In the genomic region with DNA sequence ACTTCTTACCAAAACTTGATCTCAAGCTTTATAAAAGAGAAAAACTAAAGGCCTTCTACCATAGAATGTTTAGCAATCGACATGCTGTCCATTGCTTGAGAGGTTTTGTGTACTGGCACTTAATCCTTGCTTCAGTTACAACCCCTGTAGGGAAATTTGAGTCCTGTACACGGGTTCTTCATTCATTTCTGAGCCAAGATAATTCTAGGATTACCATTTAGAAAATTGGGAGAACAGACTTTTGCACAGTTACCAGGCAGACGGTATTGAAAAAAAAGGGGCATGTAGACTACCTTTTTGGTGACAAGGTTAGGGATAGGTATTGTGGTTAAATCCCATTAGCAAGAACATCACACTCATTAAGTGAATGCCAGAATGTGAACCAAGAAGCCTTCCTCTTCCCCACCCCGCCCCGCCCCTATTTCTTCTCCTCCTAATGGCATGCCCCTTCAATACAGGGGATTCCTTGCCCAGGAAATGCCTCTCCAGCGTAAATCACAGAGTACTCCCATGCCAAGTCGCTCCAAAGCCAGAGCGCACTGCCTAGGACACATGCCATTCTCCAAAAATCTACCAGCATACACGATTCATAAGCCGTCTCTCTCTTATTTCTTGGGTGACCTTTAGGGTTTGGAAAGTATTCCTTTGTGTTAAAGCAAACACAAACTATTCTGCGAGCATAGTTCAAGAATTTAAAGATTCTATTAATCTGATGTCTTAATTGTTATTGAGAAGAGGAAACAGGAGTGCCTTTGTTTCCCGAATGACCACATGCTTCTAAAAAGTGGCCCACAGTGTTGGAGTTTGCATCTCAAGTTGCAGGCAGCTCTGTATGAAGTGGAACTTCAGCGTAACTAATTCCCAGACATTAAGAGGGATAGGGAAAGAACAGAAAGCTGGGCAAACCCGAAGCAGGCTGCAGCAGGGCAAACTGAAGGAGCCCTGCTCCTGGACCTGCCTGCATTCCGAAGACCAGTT, we compare ENCODE assay signal across 1 cellular context.
TF ChIP-seq lines count a peak whose summit lies in the region.

No MANE protein-coding gene starts in this region.

TF ChIP-seq in GM23338, 12 proteins besides CTCF, POLR2A, EP300 and RAD21 (continued from another document):
- TF ChIP-seq ZNF462 (CRISPR knock-in tag; IDR thresholded peaks at IDR 0.05), result no peak
- TF ChIP-seq ZNF114 (CRISPR knock-in tag; IDR thresholded peaks at IDR 0.05), result no peak
- TF ChIP-seq CREB1 (CRISPR knock-in tag; IDR thresholded peaks at IDR 0.05; ENCODE audit: low read depth), result no peak
- no peak for TF ChIP-seq STAT1 (IDR thresholded peaks at IDR 0.05; ENCODE audit: unreplicated experiment)
- no peak for TF ChIP-seq EZH2phosphoT487 (IDR thresholded peaks at IDR 0.05; ENCODE audit: unreplicated experiment)
- TF ChIP-seq JUNB (IDR thresholded peaks at IDR 0.05; ENCODE audit: unreplicated experiment), result no peak
- TF ChIP-seq, protein P1, sequence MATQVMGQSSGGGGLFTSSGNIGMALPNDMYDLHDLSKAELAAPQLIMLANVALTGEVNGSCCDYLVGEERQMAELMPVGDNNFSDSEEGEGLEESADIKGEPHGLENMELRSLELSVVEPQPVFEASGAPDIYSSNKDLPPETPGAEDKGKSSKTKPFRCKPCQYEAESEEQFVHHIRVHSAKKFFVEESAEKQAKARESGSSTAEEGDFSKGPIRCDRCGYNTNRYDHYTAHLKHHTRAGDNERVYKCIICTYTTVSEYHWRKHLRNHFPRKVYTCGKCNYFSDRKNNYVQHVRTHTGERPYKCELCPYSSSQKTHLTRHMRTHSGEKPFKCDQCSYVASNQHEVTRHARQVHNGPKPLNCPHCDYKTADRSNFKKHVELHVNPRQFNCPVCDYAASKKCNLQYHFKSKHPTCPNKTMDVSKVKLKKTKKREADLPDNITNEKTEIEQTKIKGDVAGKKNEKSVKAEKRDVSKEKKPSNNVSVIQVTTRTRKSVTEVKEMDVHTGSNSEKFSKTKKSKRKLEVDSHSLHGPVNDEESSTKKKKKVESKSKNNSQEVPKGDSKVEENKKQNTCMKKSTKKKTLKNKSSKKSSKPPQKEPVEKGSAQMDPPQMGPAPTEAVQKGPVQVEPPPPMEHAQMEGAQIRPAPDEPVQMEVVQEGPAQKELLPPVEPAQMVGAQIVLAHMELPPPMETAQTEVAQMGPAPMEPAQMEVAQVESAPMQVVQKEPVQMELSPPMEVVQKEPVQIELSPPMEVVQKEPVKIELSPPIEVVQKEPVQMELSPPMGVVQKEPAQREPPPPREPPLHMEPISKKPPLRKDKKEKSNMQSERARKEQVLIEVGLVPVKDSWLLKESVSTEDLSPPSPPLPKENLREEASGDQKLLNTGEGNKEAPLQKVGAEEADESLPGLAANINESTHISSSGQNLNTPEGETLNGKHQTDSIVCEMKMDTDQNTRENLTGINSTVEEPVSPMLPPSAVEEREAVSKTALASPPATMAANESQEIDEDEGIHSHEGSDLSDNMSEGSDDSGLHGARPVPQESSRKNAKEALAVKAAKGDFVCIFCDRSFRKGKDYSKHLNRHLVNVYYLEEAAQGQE (IDR thresholded peaks at IDR 0.05; ENCODE audit: unreplicated experiment), result no peak
- no peak for TF ChIP-seq EZH2 (IDR thresholded peaks at IDR 0.05; ENCODE audit: low read depth, unreplicated experiment)
- TF ChIP-seq NANOG (IDR thresholded peaks at IDR 0.05; ENCODE audit: borderline replicate concordance), result no peak
